Comparison of ENCODE assay signal across 9 cellular contexts in genomic region chr6:129748901-129749748, GRCh38. TPM values are rescaled to one million over a fixed set of nuclear protein-coding genes. Genes with fewer than 3 reads are reported as not detected.
A peak's percentile ranks its signal among the peaks of the same experiment; 100 is the strongest.
DNase-seq lines count a peak whose midpoint lies in the region; ATAC-seq and TF ChIP-seq lines count a peak whose summit lies in the region.
"Had no signal": no experiment of that assay in that cellular context is flagged by ENCODE, and none has a peak within 500 bp of the region (broad histone marks: within the 10 kb centered on the region; RNA-seq: fewer than 3 reads in every experiment).

No MANE protein-coding gene starts in this region.

- no peak for ATAC-seq in activated T-cell treated with anti-CD3 and anti-CD28 coated beads, Interleukin-2, amount 50 U/mL, for 4 hours
- ATAC-seq in RWPE2 (ENCODE audit: low read depth) = peak; percentile 64

- no peak overlapping the region for H3K9ac ChIP-seq in fibroblast of lung (ENCODE audit: insufficient read depth, low read length)
- H3K9ac ChIP-seq: neural progenitor cell had no signal

- H3K36me3 ChIP-seq in RWPE2 (ENCODE audit: low read depth) = no peaks in the 10 kb centered on the region
- H3K36me3 ChIP-seq in fibroblast of lung (ENCODE audit: control insufficient read depth, insufficient read depth, low read length) = no peaks in the 10 kb centered on the region
- H3K36me3 ChIP-seq in suprapubic skin = no peaks in the 10 kb centered on the region
- H3K36me3 ChIP-seq: neural progenitor cell had no signal

- no peak for TF ChIP-seq POLR2A in suprapubic skin (IDR thresholded peaks at IDR 0.05)

- H3K4me2 ChIP-seq in fibroblast of lung (ENCODE audit: extremely low read depth, insufficient read depth, low read length) = peak overlapping the region; percentile 81
- H3K4me2 ChIP-seq: neural progenitor cell had no signal

- peaks cover 60% of the 10 kb centered on the region for H3K4me1 Mint-ChIP-seq in activated T-cell treated with anti-CD3 and anti-CD28 coated beads, Interleukin-2, amount 50 U/mL, for 4 hours (ENCODE audit: low read depth)

- TF ChIP-seq EP300 in suprapubic skin (IDR thresholded peaks at IDR 0.05) = no peak

- H4K20me1 ChIP-seq in fibroblast of lung (ENCODE audit: control insufficient read depth, extremely low read depth, insufficient read depth, low read length) = no peaks in the 10 kb centered on the region

- TF ChIP-seq CTCF in RWPE2 (IDR thresholded peaks at IDR 0.05; ENCODE audit: poor library complexity, severe bottlenecking) = no peak
- no peak for TF ChIP-seq CTCF in fibroblast of lung (conservative IDR thresholded peaks at IDR 0.05 in 1 of 2, IDR thresholded peaks at IDR 0.05 in 1 of 2; ENCODE audit: low read depth in 1 of 2, low read length in 2 of 2)
- no peak for TF ChIP-seq CTCF in suprapubic skin (IDR thresholded peaks at IDR 0.05)

- H2AFZ ChIP-seq in fibroblast of lung (ENCODE audit: low read length) = peak overlapping the region; percentile 47
- H2AFZ ChIP-seq: neural progenitor cell had no signal

- H3K27me3 Mint-ChIP-seq in activated T-cell treated with anti-CD3 and anti-CD28 coated beads, Interleukin-2, amount 50 U/mL, for 4 hours (ENCODE audit: low read depth) = no peaks in the 10 kb centered on the region

- no peaks in the 10 kb centered on the region for H3K79me2 ChIP-seq in fibroblast of lung (ENCODE audit: control insufficient read depth, insufficient read depth, low read length)

- peak overlapping the region; percentile 66 for H3K4me3 Mint-ChIP-seq in activated T-cell treated with anti-CD3 and anti-CD28 coated beads, Interleukin-2, amount 50 U/mL, for 4 hours
- H3K4me3 Mint-ChIP-seq: neural progenitor cell had no signal

- H3K27me3 ChIP-seq in RWPE2 (ENCODE audit: insufficient read depth, poor library complexity, severe bottlenecking) = no peaks in the 10 kb centered on the region
- no peaks in the 10 kb centered on the region for H3K27me3 ChIP-seq in fibroblast of lung (ENCODE audit: control insufficient read depth, insufficient read depth, low read length)
- no peaks in the 10 kb centered on the region for H3K27me3 ChIP-seq in suprapubic skin
- H3K27me3 ChIP-seq: neural progenitor cell had no signal

- H3K36me3 Mint-ChIP-seq in activated T-cell treated with anti-CD3 and anti-CD28 coated beads, Interleukin-2, amount 50 U/mL, for 4 hours (ENCODE audit: insufficient read depth) = peaks cover 2% of the 10 kb centered on the region
- H3K36me3 Mint-ChIP-seq: neural progenitor cell had no signal

- no peaks in the 10 kb centered on the region for H3K9me3 Mint-ChIP-seq in activated T-cell treated with anti-CD3 and anti-CD28 coated beads, Interleukin-2, amount 50 U/mL, for 4 hours
- H3K9me3 Mint-ChIP-seq: neural progenitor cell had no signal

- H3K4me3 ChIP-seq in RWPE2 (ENCODE audit: severe bottlenecking) (no peak overlapping the region), fibroblast of lung (replicated peaks in 1 of 4; ENCODE audit: control extremely low read depth in 1 of 4, insufficient read depth in 1 of 4, low read depth in 3 of 4, low read length in 4 of 4) (peak overlapping the region in 2 of 4 experiments; percentile 4 to 20), suprapubic skin (no peak overlapping the region)
- H3K4me3 ChIP-seq: neural progenitor cell had no signal

- H3K9me3 ChIP-seq in RWPE2 (ENCODE audit: severe bottlenecking) = no peaks in the 10 kb centered on the region
- H3K9me3 ChIP-seq in fibroblast of lung (ENCODE audit: control insufficient read depth, insufficient read depth, low read depth, low read length) = no peaks in the 10 kb centered on the region
- no peaks in the 10 kb centered on the region for H3K9me3 ChIP-seq in suprapubic skin

- no peak for DNase-seq in activated T-cell treated with anti-CD3 and anti-CD28 coated beads, Interleukin-2, amount 50 U/mL, for 4 hours
- DNase-seq in activated T-cell treated with anti-CD3 and anti-CD28 coated beads, Interleukin-2, amount 50 U/mL, for 1 hour = no peak
- no peak for DNase-seq in RWPE2 (ENCODE audit: low spot score)
- peak; percentile 52 to 80 for DNase-seq in fibroblast of lung (ENCODE audit: low read depth in 2 of 2)
- DNase-seq in suprapubic skin (ENCODE audit: low spot score in 2 of 2) = no peak
- no peak for DNase-seq in posterior vena cava (ENCODE audit: low spot score)
- DNase-seq in NCI-H1930 (lab: John Stamatoyannopoulos, UW) = no peak
- no peak for DNase-seq in middle frontal gyrus (ENCODE audit: extremely low spot score, low spot score)

- intact Hi-C loops in posterior vena cava (cut with DNase I) = no loop called here

- 67% methylated on average over 7 of the region's 7 CpGs for WGBS in suprapubic skin

- H3K27ac ChIP-seq in RWPE2 (ENCODE audit: poor library complexity, severe bottlenecking) (peak overlapping the region; percentile 100), fibroblast of lung (ENCODE audit: insufficient read depth, low read length) (peak overlapping the region; percentile 64), suprapubic skin (peak overlapping the region; percentile 62)
- H3K27ac ChIP-seq: neural progenitor cell had no signal

- H3K4me1 ChIP-seq in RWPE2 (ENCODE audit: insufficient read depth, poor library complexity, severe bottlenecking) (peaks cover 63% of the 10 kb centered on the region), fibroblast of lung (ENCODE audit: control insufficient read depth, extremely low read depth, insufficient read depth, low read length) (peaks cover 28% of the 10 kb centered on the region), suprapubic skin (peaks cover 36% of the 10 kb centered on the region)
- H3K4me1 ChIP-seq: neural progenitor cell had no signal

RNA-seq across cellular contexts. Expression of gene ARHGAP18, which starts 39.1 kb away (rescaled TPM):
- 1 to 10 TPM; 2.1 to 2.5 (median 2.3) TPM for total RNA-seq in activated T-cell treated with anti-CD3 and anti-CD28 coated beads, Interleukin-2, amount 50 U/mL, for 4 hours
- 22.9 and 38.3 TPM in 2 replicates for total RNA-seq in fibroblast of lung
- polyA plus RNA-seq in fibroblast of lung = 18.6 and 46.7 TPM in 2 replicates
- polyA plus RNA-seq in fibroblast of lung (2012) = 14.3 and 45.8 TPM in 2 replicates
- 4.2 and 19.6 TPM in 2 replicates for polyA minus RNA-seq in fibroblast of lung (ENCODE audit: low replicate concordance)
- total RNA-seq in suprapubic skin = 10 to 100 TPM in 2 of 4 donors, 1 to 10 TPM in 2; 7.1 to 14.2 (median 11.0) TPM
- total RNA-seq in posterior vena cava = 10 to 100 TPM; 13.7 to 18.7 TPM

Comparison
In these comparisons a context has a peak if more than half of its experiments do, and no peak if none do; other contexts are left out.
1. DNase-seq: peak in fibroblast of lung (2 of 2); none in activated T-cell treated with anti-CD3 and anti-CD28 coated beads, Interleukin-2, amount 50 U/mL, for 4 hours (single experiment), activated T-cell treated with anti-CD3 and anti-CD28 coated beads, Interleukin-2, amount 50 U/mL, for 1 hour (single experiment), RWPE2 (single experiment), suprapubic skin (0 of 2), posterior vena cava (single experiment), NCI-H1930 (0 of 2) and middle frontal gyrus (single experiment).
2. Peak in every context shown above with its lines, with median percentiles within 50 percentile points of each other: H3K27ac ChIP-seq.